Comparison of ENCODE assay signal across 9 cellular contexts in the genomic region with DNA sequence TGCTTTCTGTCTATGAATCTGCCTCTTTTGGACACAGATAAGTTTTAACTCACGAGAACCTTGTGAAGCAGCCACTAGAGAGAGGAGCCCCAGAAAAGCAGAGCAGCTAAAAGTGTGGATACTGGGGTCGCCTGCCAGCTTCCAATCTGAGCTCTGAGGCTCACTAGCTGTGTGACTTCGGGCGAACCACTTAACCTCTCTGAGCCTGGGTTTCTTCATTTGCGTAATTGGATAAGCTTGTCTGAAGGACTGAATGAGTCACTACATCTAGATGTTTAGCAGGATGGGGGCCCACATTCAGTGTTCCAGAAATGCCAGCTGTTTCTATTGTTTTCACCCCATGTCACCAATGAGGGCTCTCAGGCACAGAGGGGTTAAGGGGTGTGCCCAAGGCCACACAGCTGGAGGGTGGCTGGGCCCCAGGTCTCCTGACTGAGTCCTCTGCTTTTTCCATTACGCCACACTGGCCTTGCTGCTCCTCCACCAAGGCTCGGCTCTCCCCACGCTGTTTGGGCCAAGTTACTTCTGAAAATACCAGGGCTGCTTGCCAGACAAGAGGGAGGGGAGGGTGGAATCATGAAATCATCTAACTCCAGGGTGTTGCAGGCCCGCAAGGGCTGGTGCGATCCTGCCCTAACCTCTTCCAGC. TPM values are rescaled to one million over a fixed set of nuclear protein-coding genes. Genes with fewer than 3 reads are reported as not detected.
DNase-seq lines count a peak whose midpoint lies in the region; ATAC-seq and TF ChIP-seq lines count a peak whose summit lies in the region.
"Had no signal": no experiment of that assay in that cellular context is flagged by ENCODE, and none has a peak within 500 bp of the region (broad histone marks: within the 10 kb centered on the region; RNA-seq: fewer than 3 reads in every experiment).

No MANE protein-coding gene starts in this region.

- H3K4me3 ChIP-seq in mesenchymal stem cell (ENCODE audit: insufficient read depth in 1 of 2, low read depth in 1 of 2, low read length in 2 of 2) (peak overlapping the region in 1 of 2 experiments; percentile 32), transverse colon (no peak overlapping the region)
- H3K4me3 ChIP-seq in CD8-positive, alpha-beta T cell (ENCODE audit: low read depth, low read length), result no peak overlapping the region

- H4K91ac ChIP-seq in mesenchymal stem cell (ENCODE audit: low read length), result no peak overlapping the region

- H3K36me3 ChIP-seq in mesenchymal stem cell (ENCODE audit: control insufficient read depth in 1 of 2, insufficient read depth in 2 of 2, low read depth in 1 of 2, low read length in 2 of 2) (peaks cover 47 to 69% of the 10 kb centered on the region in 2 experiments), transverse colon (no peaks in the 10 kb centered on the region)
- H3K36me3 ChIP-seq in CD8-positive, alpha-beta T cell (ENCODE audit: insufficient read depth, low read length), result no peaks in the 10 kb centered on the region

- no peak overlapping the region for H2AK5ac ChIP-seq in mesenchymal stem cell (ENCODE audit: low read length, severe bottlenecking)

- H3K36me3 Mint-ChIP-seq in CD8-positive, alpha-beta T cell, result no peaks in the 10 kb centered on the region
- H3K36me3 Mint-ChIP-seq in activated CD4-positive, alpha-beta T cell treated with anti-CD3 and anti-CD28 coated beads, Interleukin-2, amount 10 ng/mL, durations not matched to agents 24 days and 14 days (ENCODE audit: low read depth), result no peaks in the 10 kb centered on the region
- H3K36me3 Mint-ChIP-seq: natural killer cell treated with Interleukin-12 subunit alpha and Interleukin-12 subunit beta and Interleukin-15 and Interleukin-18, amount 100 ng/mL, for 72 hours had no signal

- TF ChIP-seq EP300 in transverse colon (IDR thresholded peaks at IDR 0.05; ENCODE audit: low read depth), result peak; percentile 62

- H2BK5ac ChIP-seq in mesenchymal stem cell (ENCODE audit: low read depth, low read length, poor library complexity, severe bottlenecking), result no peak overlapping the region

- WGBS in mesenchymal stem cell, result 60% methylated on average over 9 of the region's 10 CpGs
- 20 to 60% methylated on average over 1 to 10 of the region's 10 CpGs for WGBS in transverse colon (ENCODE audit: low coverage in 1 of 2), 2 donors

- no peaks in the 10 kb centered on the region for H3K4me1 Mint-ChIP-seq in CD8-positive, alpha-beta T cell (ENCODE audit: low read depth)
- H3K4me1 Mint-ChIP-seq in activated CD4-positive, alpha-beta T cell treated with anti-CD3 and anti-CD28 coated beads, Interleukin-2, amount 10 ng/mL, durations not matched to agents 24 days and 14 days, result peaks cover 7% of the 10 kb centered on the region

- in situ Hi-C loops in transverse colon (cut with MboI; ENCODE audit: low pct_ligation_motif_present in 1 of 4, low pct_unique_long_range_greater_than_20kb in 1 of 4, low sequenced_read_pairs in 3 of 4), result no loop called here

- POLR2A ChIA-PET in CD8-positive, alpha-beta T cell (lab: Charles Lee), result no interaction called here

- peak overlapping the region; percentile 85 for H3K9ac ChIP-seq in mesenchymal stem cell (ENCODE audit: low read length)

- peaks cover 33% of the 10 kb centered on the region for H3K79me1 ChIP-seq in mesenchymal stem cell (replicated peaks; ENCODE audit: low read length, poor library complexity, severe bottlenecking)

- H2BK120ac ChIP-seq in mesenchymal stem cell (ENCODE audit: low read depth, low read length), result no peak overlapping the region

- intact Hi-C loops in transverse colon (cut with DNase I; ENCODE audit: low total_unique reads), result loop anchor here (5.0 kb wide), 1 partner anchor 34 kb away; a partner anchor contains a TSS
- intact Hi-C loops in CD8-positive, alpha-beta T cell (cut with DNase I, micrococcal nuclease), result no loop called here
- intact Hi-C loops in activated CD4-positive, alpha-beta T cell treated with anti-CD3 and anti-CD28 coated beads, Interleukin-2, amount 10 ng/mL, durations not matched to agents 24 days and 14 days (cut with micrococcal nuclease), result no loop called here

- H3K27me3 Mint-ChIP-seq in CD8-positive, alpha-beta T cell (ENCODE audit: low read depth), result peaks cover 3% of the 10 kb centered on the region
- peaks cover 2% of the 10 kb centered on the region for H3K27me3 Mint-ChIP-seq in activated CD4-positive, alpha-beta T cell treated with anti-CD3 and anti-CD28 coated beads, Interleukin-2, amount 10 ng/mL, durations not matched to agents 24 days and 14 days

- no peak overlapping the region for H3K14ac ChIP-seq in mesenchymal stem cell (ENCODE audit: low read length in 2 of 2)

- H3K4me3 Mint-ChIP-seq in CD8-positive, alpha-beta T cell, result no peak overlapping the region
- H3K4me3 Mint-ChIP-seq in activated CD4-positive, alpha-beta T cell treated with anti-CD3 and anti-CD28 coated beads, Interleukin-2, amount 10 ng/mL, durations not matched to agents 24 days and 14 days, result no peak overlapping the region
- H3K4me3 Mint-ChIP-seq: natural killer cell treated with Interleukin-12 subunit alpha and Interleukin-12 subunit beta and Interleukin-15 and Interleukin-18, amount 100 ng/mL, for 72 hours had no signal

- no peak overlapping the region for H3K4me2 ChIP-seq in mesenchymal stem cell (ENCODE audit: low read length, poor library complexity, severe bottlenecking)

- CTCF ChIA-PET in CD8-positive, alpha-beta T cell (lab: Charles Lee), result no interaction called here

- H2BK12ac ChIP-seq in mesenchymal stem cell (ENCODE audit: low read length in 2 of 2), result peak overlapping the region in 1 of 2 experiments; percentile 23

- H3K18ac ChIP-seq in mesenchymal stem cell (ENCODE audit: low read depth in 1 of 2, low read length in 2 of 2), result peak overlapping the region; percentile 35 to 61

- DNase-seq in NCI-H2196 treated with DMSO at 0.1 percent for 48 hours (lab: John Stamatoyannopoulos, UW; ENCODE audit: unreplicated experiment), result peak; percentile 25
- peak; percentile 68 for DNase-seq in dermis blood vessel endothelial cell
- DNase-seq in mesenchymal stem cell, result peak; percentile 94
- peak; percentile 82 for DNase-seq in transverse colon
- no peak for DNase-seq in CD8-positive, alpha-beta T cell
- DNase-seq in activated CD4-positive, alpha-beta T cell treated with anti-CD3 and anti-CD28 coated beads, Interleukin-2, amount 10 ng/mL, durations not matched to agents 24 days and 14 days, result no peak
- no peak for DNase-seq in SK-N-DZ (ENCODE audit: low spot score)

- no peak for TF ChIP-seq CTCF in transverse colon (IDR thresholded peaks at IDR 0.05)
- no peak for TF ChIP-seq CTCF in CD8-positive, alpha-beta T cell (IDR thresholded peaks at IDR 0.05)

- no peak for ATAC-seq in HG02571 (IDR thresholded peaks at IDR 0.05; ENCODE audit: unreplicated experiment)
- no peak for ATAC-seq in CD8-positive, alpha-beta T cell
- ATAC-seq: natural killer cell treated with Interleukin-12 subunit alpha and Interleukin-12 subunit beta and Interleukin-15 and Interleukin-18, amount 100 ng/mL, for 72 hours had no signal

- H4K8ac ChIP-seq in mesenchymal stem cell (ENCODE audit: low read length), result no peak overlapping the region

- no peaks in the 10 kb centered on the region for H3K9me3 Mint-ChIP-seq in CD8-positive, alpha-beta T cell
- H3K9me3 Mint-ChIP-seq in activated CD4-positive, alpha-beta T cell treated with anti-CD3 and anti-CD28 coated beads, Interleukin-2, amount 10 ng/mL, durations not matched to agents 24 days and 14 days, result no peaks in the 10 kb centered on the region
- H3K9me3 Mint-ChIP-seq: natural killer cell treated with Interleukin-12 subunit alpha and Interleukin-12 subunit beta and Interleukin-15 and Interleukin-18, amount 100 ng/mL, for 72 hours had no signal

- H3K23ac ChIP-seq in mesenchymal stem cell (ENCODE audit: low read length in 2 of 2), result no peak overlapping the region

- TF ChIP-seq POLR2A in transverse colon (IDR thresholded peaks at IDR 0.05), result no peak

- H3K27me3 ChIP-seq in mesenchymal stem cell (ENCODE audit: control insufficient read depth in 1 of 2, insufficient read depth in 1 of 2, low read length in 2 of 2) (no peaks in the 10 kb centered on the region), transverse colon (no peaks in the 10 kb centered on the region)
- no peaks in the 10 kb centered on the region for H3K27me3 ChIP-seq in CD8-positive, alpha-beta T cell (ENCODE audit: insufficient read depth, low read length)

- H2BK15ac ChIP-seq in mesenchymal stem cell (ENCODE audit: low read depth, poor library complexity, severe bottlenecking), result no peak overlapping the region

- H3K4me1 ChIP-seq in mesenchymal stem cell (ENCODE audit: control insufficient read depth, insufficient read depth, low read depth, low read length) (peaks cover 37% of the 10 kb centered on the region), transverse colon (peaks cover 42 to 70% (median 57%) of the 10 kb centered on the region in 4 donors)
- H3K4me1 ChIP-seq in CD8-positive, alpha-beta T cell (ENCODE audit: insufficient read depth, low read length), result no peaks in the 10 kb centered on the region

- no peak overlapping the region for H3K27ac Mint-ChIP-seq in CD8-positive, alpha-beta T cell
- no peak overlapping the region for H3K27ac Mint-ChIP-seq in activated CD4-positive, alpha-beta T cell treated with anti-CD3 and anti-CD28 coated beads, Interleukin-2, amount 10 ng/mL, durations not matched to agents 24 days and 14 days
- H3K27ac Mint-ChIP-seq: natural killer cell treated with Interleukin-12 subunit alpha and Interleukin-12 subunit beta and Interleukin-15 and Interleukin-18, amount 100 ng/mL, for 72 hours had no signal

- H3K9me3 ChIP-seq in mesenchymal stem cell (ENCODE audit: control insufficient read depth, low read length), result no peaks in the 10 kb centered on the region
- H3K9me3 ChIP-seq in transverse colon, result no peaks in the 10 kb centered on the region
- no peaks in the 10 kb centered on the region for H3K9me3 ChIP-seq in CD8-positive, alpha-beta T cell (ENCODE audit: low read length)

- H3K4ac ChIP-seq in mesenchymal stem cell (ENCODE audit: low read depth in 1 of 2, low read length in 2 of 2), result no peak overlapping the region

- H2AFZ ChIP-seq in mesenchymal stem cell (ENCODE audit: low read depth, low read length), result no peak overlapping the region

- H3K27ac ChIP-seq in mesenchymal stem cell (ENCODE audit: low read length, poor library complexity, severe bottlenecking), result peak overlapping the region; percentile 69
- H3K27ac ChIP-seq in transverse colon, result peak overlapping the region; percentile 82 to 86 (median 84)
- no peak overlapping the region for H3K27ac ChIP-seq in CD8-positive, alpha-beta T cell (ENCODE audit: low read depth, low read length)

RNA-seq across cellular contexts. Expression of a gene that starts 36.2 kb away (rescaled TPM):
- total RNA-seq in dermis blood vessel endothelial cell (15.0 and 29.4 TPM in 2 replicates), transverse colon (10 to 100 TPM; 10.2 to 26.6 (median 14.6) TPM)
- polyA plus RNA-seq in mesenchymal stem cell (2013, experiment 1 of 2), result 25.7 TPM
- 23.0 TPM for polyA plus RNA-seq in mesenchymal stem cell (2013, experiment 2 of 2)
- total RNA-seq in CD8-positive, alpha-beta T cell, result under 1 TPM; 0.03 to 0.08 TPM
- total RNA-seq in activated CD4-positive, alpha-beta T cell treated with anti-CD3 and anti-CD28 coated beads, Interleukin-2, amount 10 ng/mL, durations not matched to agents 24 days and 14 days, result 0.16 and 0.19 TPM in 2 replicates
- 16.6 and 21.8 TPM in 2 replicates for polyA plus RNA-seq in SK-N-DZ (2014; cell fraction: cytosol; rRNA removed)
- 8.4 and 12.8 TPM in 2 replicates for polyA plus RNA-seq in SK-N-DZ (2014; cell fraction: nucleus; rRNA removed)

Comparison
In these comparisons a context has a peak if more than half of its experiments do, and no peak if none do; other contexts are left out.
1. DNase-seq: peak in NCI-H2196 treated with DMSO at 0.1 percent for 48 hours (single experiment), dermis blood vessel endothelial cell (single experiment), mesenchymal stem cell (single experiment) and transverse colon (single experiment); none in CD8-positive, alpha-beta T cell (0 of 7), activated CD4-positive, alpha-beta T cell treated with anti-CD3 and anti-CD28 coated beads, Interleukin-2, amount 10 ng/mL, durations not matched to agents 24 days and 14 days (single experiment) and SK-N-DZ (single experiment).